In the genomic region with DNA sequence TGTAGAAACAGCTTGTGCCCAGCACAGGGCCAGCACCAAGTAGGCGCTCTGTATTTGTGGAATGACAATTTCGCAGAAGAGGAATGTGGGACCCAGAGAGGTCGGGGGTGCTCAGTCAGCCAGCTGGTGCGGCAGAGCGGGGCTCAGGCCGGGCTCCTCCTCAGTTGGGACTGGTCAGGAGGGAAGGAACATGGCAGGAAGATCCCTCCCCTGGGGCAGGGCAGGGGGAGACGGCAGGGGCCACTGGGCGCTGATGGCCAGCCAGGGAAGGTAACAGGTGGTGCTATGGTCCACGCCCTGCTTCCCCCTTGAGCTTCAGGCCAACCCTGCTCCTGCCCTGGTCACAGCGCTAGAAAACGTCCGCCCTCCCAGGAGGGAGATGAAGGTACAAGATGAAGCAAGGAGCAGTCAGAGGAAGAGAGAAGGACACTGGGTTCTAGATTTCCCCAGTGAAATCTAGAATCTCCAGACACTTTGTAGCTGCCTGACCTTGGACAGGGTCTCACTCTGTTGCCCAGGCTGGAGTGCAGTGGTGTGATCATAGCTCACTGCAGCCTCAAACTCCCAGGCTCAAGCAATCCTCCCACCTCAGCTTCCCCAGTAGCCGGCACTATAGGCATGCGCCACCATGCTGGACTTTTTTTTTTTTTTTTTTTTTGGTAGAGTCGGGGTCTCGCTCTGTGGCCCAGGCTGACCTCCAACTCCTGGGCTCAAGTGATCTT, we compare ENCODE assay signal across 14 cellular contexts. TPM values are rescaled to one million over a fixed set of nuclear protein-coding genes. Genes with fewer than 3 reads are reported as not detected.
DNase-seq lines count a peak whose midpoint lies in the region; ATAC-seq, FAIRE-seq and TF ChIP-seq lines count a peak whose summit lies in the region.
"Had no signal": no experiment of that assay in that cellular context is flagged by ENCODE, and none has a peak within 500 bp of the region (broad histone marks: within the 10 kb centered on the region; RNA-seq: fewer than 3 reads in every experiment).

No MANE protein-coding gene starts in this region.

- intact Hi-C loops in K562 (cut with micrococcal nuclease): no loop called here

- no peaks in the 10 kb centered on the region for H3K9me3 Mint-ChIP-seq in activated naive CD8-positive, alpha-beta T cell (ENCODE audit: low read depth)
- no peaks in the 10 kb centered on the region for H3K9me3 Mint-ChIP-seq in activated naive CD8-positive, alpha-beta T cell treated with anti-CD3 and anti-CD28 coated beads for 36 hours
- no peaks in the 10 kb centered on the region for H3K9me3 Mint-ChIP-seq in nephron progenitor cell
- H3K9me3 Mint-ChIP-seq: activated T-cell treated with anti-CD3 and anti-CD28 coated beads, Interleukin-2, amount 50 U/mL, for 72 hours had no signal

- H4K20me1 ChIP-seq in K562 (replicated peaks; ENCODE audit: control insufficient read depth, insufficient read depth, low read length): no peaks in the 10 kb centered on the region

- WGBS in K562 (ENCODE audit: insufficient coverage, low coverage, missing lambda C conversion rate): 78% methylated on average over 13 of the region's 16 CpGs
- 85 to 89% methylated on average over 16 of the region's 16 CpGs for WGBS in tibial nerve, 2 donors

- no TSS peak for BruUV-seq in K562 (replicated peaks; lab: Mats Ljungman, UMichigan)

- peaks cover 44% of the 10 kb centered on the region for H3K4me1 Mint-ChIP-seq in activated naive CD8-positive, alpha-beta T cell (ENCODE audit: low read depth)
- peaks cover 34% of the 10 kb centered on the region for H3K4me1 Mint-ChIP-seq in activated naive CD8-positive, alpha-beta T cell treated with anti-CD3 and anti-CD28 coated beads for 36 hours
- H3K4me1 Mint-ChIP-seq in nephron progenitor cell: peaks cover 46% of the 10 kb centered on the region

- TF ChIP-seq RAD21 in K562 (CRISPR knock-in tag; conservative IDR thresholded peaks at IDR 0.05 in 1 of 2, IDR thresholded peaks at IDR 0.05 in 1 of 2): no peak

- no peaks in the 10 kb centered on the region for H3K27me3 Mint-ChIP-seq in activated naive CD8-positive, alpha-beta T cell
- no peaks in the 10 kb centered on the region for H3K27me3 Mint-ChIP-seq in activated naive CD8-positive, alpha-beta T cell treated with anti-CD3 and anti-CD28 coated beads for 36 hours
- peaks cover 7% of the 10 kb centered on the region for H3K27me3 Mint-ChIP-seq in nephron progenitor cell (ENCODE audit: low read depth, poor library complexity)

- no peaks in the 10 kb centered on the region for H3K79me2 ChIP-seq in K562 (ENCODE audit: control insufficient read depth, insufficient read depth, low read length)

- H3K4me1 ChIP-seq in K562 (replicated peaks in 1 of 2; ENCODE audit: control insufficient read depth in 2 of 2, insufficient read depth in 2 of 2, low read length in 2 of 2): peaks cover 40 to 73% of the 10 kb centered on the region in 2 experiments
- H3K4me1 ChIP-seq in mucosa of rectum (ENCODE audit: control insufficient read depth in 2 of 2, insufficient read depth in 2 of 2, low read length in 2 of 2): peaks cover 13 to 17% of the 10 kb centered on the region in 2 donors
- H3K4me1 ChIP-seq in tibial nerve: peaks cover 0 to 23% (median 0%) of the 10 kb centered on the region in 4 donors

- no peak for FAIRE-seq in K562 (lab: Jason Lieb, UNC)

- no peak overlapping the region for H3K4me3 Mint-ChIP-seq in activated naive CD8-positive, alpha-beta T cell
- H3K4me3 Mint-ChIP-seq in activated naive CD8-positive, alpha-beta T cell treated with anti-CD3 and anti-CD28 coated beads for 36 hours: no peak overlapping the region
- H3K4me3 Mint-ChIP-seq in nephron progenitor cell: no peak overlapping the region
- H3K4me3 Mint-ChIP-seq: activated T-cell treated with anti-CD3 and anti-CD28 coated beads, Interleukin-2, amount 50 U/mL, for 72 hours had no signal

- H3K9me3 ChIP-seq in K562 (replicated peaks; ENCODE audit: control insufficient read depth, insufficient read depth, low read depth, low read length): no peaks in the 10 kb centered on the region
- H3K9me3 ChIP-seq in mucosa of rectum (ENCODE audit: control insufficient read depth in 2 of 2, low read length in 2 of 2): no peaks in the 10 kb centered on the region
- H3K9me3 ChIP-seq in tibial nerve: no peaks in the 10 kb centered on the region

- in situ Hi-C loops in K562 (cut with MboI): no loop called here

- POLR2A ChIA-PET in K562 (lab: Yijun Ruan, JAX): interaction anchor here (0.5 to 1.2 kb wide), 5 partner anchors 9 to 448 kb away, joined by 3 to 7 read pairs (median 4); partner anchors contain the start of gene SPI1

- ATAC-seq in K562: no peak
- ATAC-seq: activated T-cell treated with anti-CD3 and anti-CD28 coated beads, Interleukin-2, amount 50 U/mL, for 72 hours had no signal

- CTCF ChIA-PET in K562 (lab: Yijun Ruan, JAX; ENCODE audit: low intra/inter-chr PET ratio): no interaction called here

- TF ChIP-seq POLR2A in K562 (conservative IDR thresholded peaks at IDR 0.05): no peak
- TF ChIP-seq POLR2A in tibial nerve (IDR thresholded peaks at IDR 0.05): no peak

- H3K9ac ChIP-seq in K562 (ENCODE audit: insufficient read depth in 1 of 2, low read depth in 2 of 2, low read length in 2 of 2) (peak overlapping the region in 1 of 2 experiments; percentile 84; a peak in 3 of 4 replicates), mucosa of rectum (ENCODE audit: low read depth in 1 of 2, low read length in 2 of 2) (peak overlapping the region in 1 of 2 donors; percentile 14)

- no peaks in the 10 kb centered on the region for H3K27me3 ChIP-seq in K562 (ENCODE audit: control insufficient read depth in 2 of 2, insufficient read depth in 2 of 2, low read length in 2 of 2)
- no peaks in the 10 kb centered on the region for H3K27me3 ChIP-seq in mucosa of rectum (ENCODE audit: control insufficient read depth in 2 of 2, insufficient read depth in 2 of 2, low read length in 2 of 2)
- no peaks in the 10 kb centered on the region for H3K27me3 ChIP-seq in tibial nerve
- H3K27me3 ChIP-seq: brain microvascular endothelial cell had no signal

- H3K27ac Mint-ChIP-seq in activated naive CD8-positive, alpha-beta T cell: peak overlapping the region; percentile 46
- no peak overlapping the region for H3K27ac Mint-ChIP-seq in activated naive CD8-positive, alpha-beta T cell treated with anti-CD3 and anti-CD28 coated beads for 36 hours
- H3K27ac Mint-ChIP-seq in nephron progenitor cell: no peak overlapping the region
- H3K27ac Mint-ChIP-seq: activated T-cell treated with anti-CD3 and anti-CD28 coated beads, Interleukin-2, amount 50 U/mL, for 72 hours had no signal

- peak overlapping the region; percentile 82 for H2AFZ ChIP-seq in K562 (ENCODE audit: low read depth, low read length)

- H3K36me3 ChIP-seq in K562 (ENCODE audit: control insufficient read depth, insufficient read depth, low read length) (no peaks in the 10 kb centered on the region), mucosa of rectum (ENCODE audit: control insufficient read depth in 2 of 2, insufficient read depth in 2 of 2, low read length in 2 of 2) (no peaks in the 10 kb centered on the region), tibial nerve (no peaks in the 10 kb centered on the region)
- H3K36me3 ChIP-seq: brain microvascular endothelial cell had no signal

- no peaks in the 10 kb centered on the region for H3K36me3 Mint-ChIP-seq in activated naive CD8-positive, alpha-beta T cell
- no peaks in the 10 kb centered on the region for H3K36me3 Mint-ChIP-seq in activated naive CD8-positive, alpha-beta T cell treated with anti-CD3 and anti-CD28 coated beads for 36 hours
- H3K36me3 Mint-ChIP-seq in nephron progenitor cell (ENCODE audit: low read depth): no peaks in the 10 kb centered on the region

- TF ChIP-seq EP300 in K562 (IDR thresholded peaks at IDR 0.05; ENCODE audit: low read length) (no peak), tibial nerve (IDR thresholded peaks at IDR 0.05) (no peak)

- DNase-seq in activated naive CD8-positive, alpha-beta T cell treated with anti-CD3 and anti-CD28 coated beads for 36 hours: no peak
- DNase-seq in K562 (ENCODE audit: extremely low read depth in 1 of 4, low spot score in 3 of 4): peak in 1 of 4 experiments; percentile 11
- no peak for DNase-seq in tibial nerve (ENCODE audit: low spot score in 2 of 2)
- DNase-seq in nephron progenitor cell: no peak
- no peak for DNase-seq in NCI-H345 (lab: John Stamatoyannopoulos, UW)
- DNase-seq in HUDEP-2 (lab: John Stamatoyannopoulos, UW; ENCODE audit: unreplicated experiment in 76 of 76): no peak
- DNase-seq: activated T-cell treated with anti-CD3 and anti-CD28 coated beads, Interleukin-2, amount 50 U/mL, for 72 hours; brain microvascular endothelial cell; DMS153; NCI-H2081; NCI-H82; SHP77 treated with DMSO at 0.1 percent for 48 hours had no signal

- H3K9me1 ChIP-seq in K562 (ENCODE audit: control insufficient read depth, insufficient read depth, low read length): no peaks in the 10 kb centered on the region

- TF ChIP-seq CTCF in K562 (IDR thresholded peaks at IDR 0.05 in 2 of 3, conservative IDR thresholded peaks at IDR 0.05 in 1 of 3; ENCODE audit: insufficient read depth in 2 of 3, low read depth in 1 of 3, low read length in 3 of 3) (no peak), tibial nerve (IDR thresholded peaks at IDR 0.05) (no peak), nephron progenitor cell (IDR thresholded peaks at IDR 0.05) (no peak)

- H3K4me3 ChIP-seq in K562 (no peak overlapping the region), mucosa of rectum (ENCODE audit: low read length in 2 of 2) (no peak overlapping the region), tibial nerve (no peak overlapping the region)

- H3K4me2 ChIP-seq in K562 (ENCODE audit: insufficient read depth, low read length): no peak overlapping the region

- peak overlapping the region; percentile 50; the same call in 2 of the 3 replicates for H3K27ac ChIP-seq in K562 (ENCODE audit: extremely low read depth, low read depth, low read length)
- H3K27ac ChIP-seq in mucosa of rectum (ENCODE audit: low read depth in 2 of 2, low read length in 2 of 2): peak overlapping the region; percentile 14 to 89
- H3K27ac ChIP-seq in tibial nerve: peak overlapping the region in 3 of 4 donors; percentile 6 to 52 (median 27)
- H3K27ac ChIP-seq: brain microvascular endothelial cell had no signal

RNA-seq across cellular contexts. Expression of gene SPI1, which starts 13.5 kb away (rescaled TPM):
- total RNA-seq in activated naive CD8-positive, alpha-beta T cell treated with anti-CD3 and anti-CD28 coated beads for 36 hours: under 1 TPM; 0.25 to 0.36 TPM
- 12.0 and 16.1 TPM in 2 replicates for total RNA-seq in K562 (2011; cell fraction: chromatin; rRNA removed; ENCODE audit: low replicate concordance)
- 11.0 and 11.2 TPM in 2 replicates for total RNA-seq in K562 (2011; cell fraction: nucleolus; rRNA removed)
- total RNA-seq in K562 (2011; cell fraction: nucleoplasm; rRNA removed): 18.0 and 31.5 TPM in 2 replicates
- total RNA-seq in K562 (2014; rRNA removed) (23.4 and 32.6 TPM in 2 replicates), K562 (2014; rRNA removed; fragmentation: Illumina TruSeq; extraction: Trizol) (2.8 and 3.2 TPM in 2 replicates), K562 (2015; rRNA removed; fragmentation: Illumina TruSeq; extraction: Trizol) (10.3 and 12.5 TPM in 2 replicates), K562 (2021) (30.7 and 33.7 TPM in 2 replicates), tibial nerve (10 to 100 TPM; 18.8 to 73.5 (median 25.2) TPM)
- polyA plus RNA-seq in K562 (2011; rRNA removed) (8.6 and 28.6 TPM in 2 replicates), K562 (2014; fragmentation: Illumina TruSeq; extraction: Trizol) (16.0 and 32.1 TPM in 2 replicates), K562 (2014; fragmentation: Nextera tagmentation; extraction: Ambion mirVana) (under 1 TPM; 0.10 to 0.11 TPM), K562 (2014; rRNA removed) (16.2 and 21.9 TPM in 2 replicates)
- 28.0 and 35.1 TPM in 2 replicates for polyA plus RNA-seq in K562 (2011; cell fraction: cytosol; rRNA removed)
- 24.3 and 25.6 TPM in 2 replicates for polyA plus RNA-seq in K562 (2011; cell fraction: nucleus; rRNA removed)
- polyA plus RNA-seq in K562 (2012): 20.6 and 54.3 TPM in 2 replicates
- 21.0 and 25.6 TPM in 2 replicates for polyA minus RNA-seq in K562 (2011; rRNA and poly(A)+ RNA removed)
- polyA minus RNA-seq in K562 (2011; cell fraction: cytosol; rRNA and poly(A)+ RNA removed): 22.7 and 32.9 TPM in 2 replicates
- 6.5 and 12.0 TPM in 2 replicates for polyA minus RNA-seq in K562 (2011; cell fraction: nucleus; rRNA and poly(A)+ RNA removed)

RNA-seq across cellular contexts. Expression of gene SLC39A13, which starts 16.5 kb away (rescaled TPM):
- 10 to 100 TPM; 10.9 to 11.4 TPM for total RNA-seq in activated naive CD8-positive, alpha-beta T cell treated with anti-CD3 and anti-CD28 coated beads for 36 hours
- 14.7 and 58.9 TPM in 2 replicates for total RNA-seq in K562 (2011; cell fraction: chromatin; rRNA removed; ENCODE audit: low replicate concordance)
- total RNA-seq in K562 (2011; cell fraction: nucleolus; rRNA removed): 52.1 and 58.4 TPM in 2 replicates
- 29.8 and 30.5 TPM in 2 replicates for total RNA-seq in K562 (2011; cell fraction: nucleoplasm; rRNA removed)
- total RNA-seq in K562 (2014; rRNA removed) (9.5 and 14.0 TPM in 2 replicates), K562 (2014; rRNA removed; fragmentation: Illumina TruSeq; extraction: Trizol) (0.61 and 1.3 TPM in 2 replicates), K562 (2015; rRNA removed; fragmentation: Illumina TruSeq; extraction: Trizol) (3.2 TPM in 2 replicates), K562 (2021) (10.9 TPM in 2 replicates), tibial nerve (100 to 1,000 TPM in 3 of 4 donors, 10 to 100 TPM in 1; 91.6 to 142 (median 116) TPM)
- polyA plus RNA-seq in K562 (2011; rRNA removed) (6.7 and 10.2 TPM in 2 replicates), K562 (2014; fragmentation: Illumina TruSeq; extraction: Trizol) (2.8 and 7.3 TPM in 2 replicates), K562 (2014; fragmentation: Nextera tagmentation; extraction: Ambion mirVana) (under 1 TPM; 0.17 to 0.24 TPM), K562 (2014; rRNA removed) (14.4 and 15.9 TPM in 2 replicates)
- polyA plus RNA-seq in K562 (2011; cell fraction: cytosol; rRNA removed): 11.1 and 20.7 TPM in 2 replicates
- polyA plus RNA-seq in K562 (2011; cell fraction: nucleus; rRNA removed): 75.5 and 90.8 TPM in 2 replicates
- 7.4 and 23.7 TPM in 2 replicates for polyA plus RNA-seq in K562 (2012)
- 1.3 and 1.6 TPM in 2 replicates for polyA minus RNA-seq in K562 (2011; rRNA and poly(A)+ RNA removed)
- polyA minus RNA-seq in K562 (2011; cell fraction: cytosol; rRNA and poly(A)+ RNA removed): 3.2 and 7.4 TPM in 2 replicates
- polyA minus RNA-seq in K562 (2011; cell fraction: nucleus; rRNA and poly(A)+ RNA removed): 10.1 and 12.0 TPM in 2 replicates

RNA-seq across cellular contexts. Expression of gene PSMC3, which starts 34.4 kb away (rescaled TPM):
- total RNA-seq in activated naive CD8-positive, alpha-beta T cell treated with anti-CD3 and anti-CD28 coated beads for 36 hours: 100 to 1,000 TPM; 168 to 176 TPM
- total RNA-seq in K562 (2011; cell fraction: chromatin; rRNA removed; ENCODE audit: low replicate concordance): 145 and 204 TPM in 2 replicates
- 116 and 126 TPM in 2 replicates for total RNA-seq in K562 (2011; cell fraction: nucleolus; rRNA removed)
- 96.6 and 141 TPM in 2 replicates for total RNA-seq in K562 (2011; cell fraction: nucleoplasm; rRNA removed)
- total RNA-seq in K562 (2014; rRNA removed): 222 and 237 TPM in 2 replicates
- 311 and 382 TPM in 2 replicates for total RNA-seq in K562 (2014; rRNA removed; fragmentation: Illumina TruSeq; extraction: Trizol)
- total RNA-seq in K562 (2015; rRNA removed; fragmentation: Illumina TruSeq; extraction: Trizol): 292 and 301 TPM in 2 replicates
- 189 and 211 TPM in 2 replicates for total RNA-seq in K562 (2021)
- polyA plus RNA-seq in K562 (2011; rRNA removed): 126 and 240 TPM in 2 replicates
- polyA plus RNA-seq in K562 (2011; cell fraction: cytosol; rRNA removed): 134 and 180 TPM in 2 replicates
- 72.2 and 75.9 TPM in 2 replicates for polyA plus RNA-seq in K562 (2011; cell fraction: nucleus; rRNA removed)
- polyA plus RNA-seq in K562 (2012): 229 and 337 TPM in 2 replicates
- 324 and 393 TPM in 2 replicates for polyA plus RNA-seq in K562 (2014; fragmentation: Illumina TruSeq; extraction: Trizol)
- 10 to 100 TPM; 44.3 to 98.5 TPM for polyA plus RNA-seq in K562 (2014; fragmentation: Nextera tagmentation; extraction: Ambion mirVana)
- 262 and 265 TPM in 2 replicates for polyA plus RNA-seq in K562 (2014; rRNA removed)
- polyA minus RNA-seq in K562 (2011; rRNA and poly(A)+ RNA removed): 357 and 499 TPM in 2 replicates
- 72.6 and 83.1 TPM in 2 replicates for polyA minus RNA-seq in K562 (2011; cell fraction: cytosol; rRNA and poly(A)+ RNA removed)
- polyA minus RNA-seq in K562 (2011; cell fraction: nucleus; rRNA and poly(A)+ RNA removed): 50.2 and 64.0 TPM in 2 replicates
- total RNA-seq in tibial nerve: 100 to 1,000 TPM; 103 to 147 (median 128) TPM

RNA-seq across cellular contexts. Expression of gene MYBPC3, which starts 39.4 kb away (rescaled TPM):
- not detected for total RNA-seq in activated naive CD8-positive, alpha-beta T cell treated with anti-CD3 and anti-CD28 coated beads for 36 hours
- total RNA-seq in K562 (2011; cell fraction: chromatin; rRNA removed; ENCODE audit: low replicate concordance): 0.12 TPM in 1 of 2 replicates, not detected in the other
- 0.13 TPM in 1 of 2 replicates, not detected in the other for total RNA-seq in K562 (2011; cell fraction: nucleolus; rRNA removed)
- total RNA-seq in K562 (2011; cell fraction: nucleoplasm; rRNA removed): 0.07 TPM in 1 of 2 replicates, not detected in the other
- total RNA-seq in K562 (2014; rRNA removed): not detected in 2 replicates
- total RNA-seq in K562 (2014; rRNA removed; fragmentation: Illumina TruSeq; extraction: Trizol): not detected in 2 replicates
- total RNA-seq in K562 (2015; rRNA removed; fragmentation: Illumina TruSeq; extraction: Trizol): not detected in 2 replicates
- total RNA-seq in K562 (2021): not detected in 2 replicates
- polyA plus RNA-seq in K562 (2011; rRNA removed): 0.07 TPM in 1 of 2 replicates, not detected in the other
- 0.03 and 0.04 TPM in 2 replicates for polyA plus RNA-seq in K562 (2011; cell fraction: cytosol; rRNA removed)
- 0.13 and 0.31 TPM in 2 replicates for polyA plus RNA-seq in K562 (2011; cell fraction: nucleus; rRNA removed)
- polyA plus RNA-seq in K562 (2012): 0.06 TPM in 1 of 2 replicates, not detected in the other
- not detected in 2 replicates for polyA plus RNA-seq in K562 (2014; fragmentation: Illumina TruSeq; extraction: Trizol)
- polyA plus RNA-seq in K562 (2014; fragmentation: Nextera tagmentation; extraction: Ambion mirVana): not detected
- polyA plus RNA-seq in K562 (2014; rRNA removed): 0.01 TPM in 1 of 2 replicates, not detected in the other
- polyA minus RNA-seq in K562 (2011; rRNA and poly(A)+ RNA removed): not detected in 2 replicates
- polyA minus RNA-seq in K562 (2011; cell fraction: cytosol; rRNA and poly(A)+ RNA removed): not detected in 2 replicates
- polyA minus RNA-seq in K562 (2011; cell fraction: nucleus; rRNA and poly(A)+ RNA removed): not detected in 2 replicates
- under 1 TPM in 2 of 4 donors, not detected in 2; 0.21 to 0.60 TPM for total RNA-seq in tibial nerve
- total RNA-seq: activated T-cell treated with anti-CD3 and anti-CD28 coated beads, Interleukin-2, amount 50 U/mL, for 72 hours had no signal

RNA-seq across cellular contexts. Expression of gene RAPSN, which starts 57.1 kb away (rescaled TPM):
- under 1 TPM in 1 of 2 experiments, not detected in 1; 0.19 TPM for total RNA-seq in activated naive CD8-positive, alpha-beta T cell treated with anti-CD3 and anti-CD28 coated beads for 36 hours
- not detected in 2 replicates for total RNA-seq in K562 (2011; cell fraction: chromatin; rRNA removed; ENCODE audit: low replicate concordance)
- total RNA-seq in K562 (2011; cell fraction: nucleolus; rRNA removed): not detected in 2 replicates
- total RNA-seq in K562 (2011; cell fraction: nucleoplasm; rRNA removed): not detected in 2 replicates
- total RNA-seq in K562 (2014; rRNA removed): not detected in 2 replicates
- total RNA-seq in K562 (2014; rRNA removed; fragmentation: Illumina TruSeq; extraction: Trizol): not detected in 2 replicates
- total RNA-seq in K562 (2015; rRNA removed; fragmentation: Illumina TruSeq; extraction: Trizol): 0.11 TPM in 1 of 2 replicates, not detected in the other
- 0.13 TPM in 1 of 2 replicates, not detected in the other for total RNA-seq in K562 (2021)
- 0.06 TPM in 1 of 2 replicates, not detected in the other for polyA plus RNA-seq in K562 (2011; rRNA removed)
- polyA plus RNA-seq in K562 (2011; cell fraction: cytosol; rRNA removed): 0.04 TPM in 1 of 2 replicates, not detected in the other
- polyA plus RNA-seq in K562 (2011; cell fraction: nucleus; rRNA removed): not detected in 2 replicates
- 0.14 TPM in 1 of 2 replicates, not detected in the other for polyA plus RNA-seq in K562 (2012)
- not detected in 2 replicates for polyA plus RNA-seq in K562 (2014; fragmentation: Illumina TruSeq; extraction: Trizol)
- not detected for polyA plus RNA-seq in K562 (2014; fragmentation: Nextera tagmentation; extraction: Ambion mirVana)
- polyA plus RNA-seq in K562 (2014; rRNA removed): not detected in 2 replicates
- not detected in 2 replicates for polyA minus RNA-seq in K562 (2011; rRNA and poly(A)+ RNA removed)
- not detected in 2 replicates for polyA minus RNA-seq in K562 (2011; cell fraction: cytosol; rRNA and poly(A)+ RNA removed)
- polyA minus RNA-seq in K562 (2011; cell fraction: nucleus; rRNA and poly(A)+ RNA removed): not detected in 2 replicates
- 1 to 10 TPM; 2.2 to 6.7 (median 2.7) TPM for total RNA-seq in tibial nerve
